Comparison of ENCODE assay signal across 23 cellular contexts in genomic region chr10:24550680-24551079, GRCh38.
"Had no signal": no experiment of that assay in that cellular context is flagged by ENCODE, and none has a peak within 500 bp of the region (broad histone marks: within the 10 kb centered on the region; RNA-seq: fewer than 3 reads in every experiment).

No MANE protein-coding gene starts in this region.

- H3K4me3 ChIP-seq: K562, SJSA1, SK-N-MC had no signal

- H3K9me3 Mint-ChIP-seq: IgD-negative memory B cell had no signal

- H3K36me3 Mint-ChIP-seq: IgD-negative memory B cell had no signal

- H3K4me1 Mint-ChIP-seq: IgD-negative memory B cell had no signal

- H3K36me3 ChIP-seq: SJSA1 had no signal

- H3K27ac ChIP-seq: HL-60, KMS-11, SJSA1, SK-N-MC had no signal

- DNase-seq: Kasumi-1, MM.1S, NCI-H1092 treated with DMSO at 0.1 percent for 48 hours, NCI-H1436, NCI-H187, NCI-H2029, NCI-H2081 treated with DMSO at 0.1 percent for 48 hours, NCI-H2171, NCI-H226, NCI-H446, NCI-H510A, NCI-H524 treated with DMSO at 0.1 percent for 48 hours, NCI-H69, NCI-H774, Right ventricle myocardium superior, RPMI8226, SIG-M5 had no signal

- H3K4me1 ChIP-seq: SJSA1 had no signal

- H3K27ac Mint-ChIP-seq: IgD-negative memory B cell had no signal

- H3K27me3 ChIP-seq: SJSA1 had no signal

- H3K4me3 Mint-ChIP-seq: IgD-negative memory B cell had no signal

- H3K9me3 ChIP-seq: SJSA1 had no signal
